ENCODE assay signal across 1 cellular context in the genomic region with DNA sequence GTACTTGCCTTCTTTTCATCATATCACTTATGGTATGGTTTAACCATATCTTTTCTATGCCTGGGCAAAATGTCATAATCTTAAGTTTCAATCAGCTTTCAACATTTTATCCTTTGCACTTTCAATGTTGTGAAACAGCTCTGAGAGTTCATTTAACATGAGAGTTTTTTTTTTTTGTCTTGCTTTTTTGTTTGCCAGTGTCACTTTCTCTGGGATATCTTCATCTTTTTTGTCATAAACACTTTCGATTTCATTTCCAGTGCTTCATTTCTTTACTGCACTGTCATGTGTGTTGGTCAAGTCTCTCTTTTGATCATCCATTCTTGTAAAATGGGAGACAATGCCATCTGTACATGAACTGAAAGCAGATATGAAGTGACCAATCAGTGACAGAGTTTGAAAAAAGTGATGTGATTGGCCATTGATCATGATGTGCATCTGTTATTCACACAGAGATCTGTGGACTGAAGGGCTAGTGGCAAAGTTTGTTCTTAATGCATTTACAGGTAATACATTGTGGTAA.
TF ChIP-seq lines count a peak whose summit lies in the region.

No MANE protein-coding gene starts in this region.

TF ChIP-seq in HepG2, 621 proteins besides CTCF, POLR2A, EP300 and RAD21:
- TF ChIP-seq ZNF362 (CRISPR knock-in tag; IDR thresholded peaks at IDR 0.05; ENCODE audit: borderline replicate concordance) = peak; percentile 59; the same call in 1 of the 2 replicates
- TF ChIP-seq, protein P1, sequence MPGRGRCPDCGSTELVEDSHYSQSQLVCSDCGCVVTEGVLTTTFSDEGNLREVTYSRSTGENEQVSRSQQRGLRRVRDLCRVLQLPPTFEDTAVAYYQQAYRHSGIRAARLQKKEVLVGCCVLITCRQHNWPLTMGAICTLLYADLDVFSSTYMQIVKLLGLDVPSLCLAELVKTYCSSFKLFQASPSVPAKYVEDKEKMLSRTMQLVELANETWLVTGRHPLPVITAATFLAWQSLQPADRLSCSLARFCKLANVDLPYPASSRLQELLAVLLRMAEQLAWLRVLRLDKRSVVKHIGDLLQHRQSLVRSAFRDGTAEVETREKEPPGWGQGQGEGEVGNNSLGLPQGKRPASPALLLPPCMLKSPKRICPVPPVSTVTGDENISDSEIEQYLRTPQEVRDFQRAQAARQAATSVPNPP (CRISPR knock-in tag; IDR thresholded peaks at IDR 0.05) = no peak
- TF ChIP-seq HNF4A (CRISPR knock-in tag; IDR thresholded peaks at IDR 0.05) = peak; percentile 31; the same call in 1 of the 2 replicates
